ENCODE assay signal across 8 cellular contexts in the genomic region with DNA sequence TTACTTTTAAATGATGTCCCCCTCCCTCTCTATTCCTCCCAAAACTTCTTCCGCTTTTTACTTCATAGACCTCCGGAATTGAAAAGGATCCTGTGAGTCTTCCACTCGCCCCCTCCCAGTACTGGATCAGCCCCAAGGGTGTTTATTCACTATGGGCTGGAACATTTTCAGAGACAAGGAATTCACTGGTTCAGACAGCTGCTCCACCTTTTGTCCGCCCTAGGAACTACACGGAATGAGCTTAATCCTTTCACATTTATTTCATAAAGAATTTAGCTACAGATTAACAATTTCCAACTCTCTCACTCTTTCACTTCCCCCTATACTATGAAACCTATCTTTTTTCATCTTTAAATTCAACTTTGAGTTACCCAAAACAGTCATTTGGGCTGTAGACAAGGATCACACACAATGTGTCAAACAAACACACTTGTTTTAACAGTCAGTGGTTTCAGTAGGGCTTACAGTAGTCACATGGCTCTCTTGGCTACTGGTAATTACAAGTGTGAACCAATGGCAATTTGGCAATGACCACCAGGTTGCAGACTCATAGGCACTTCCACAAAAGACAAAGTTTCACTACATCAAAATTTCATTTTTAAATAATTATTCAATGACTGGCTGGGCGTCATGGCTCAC. TPM values are rescaled to one million over a fixed set of nuclear protein-coding genes. Genes with fewer than 3 reads are reported as not detected.
DNase-seq lines count a peak whose midpoint lies in the region; ATAC-seq and TF ChIP-seq lines count a peak whose summit lies in the region.

No MANE protein-coding gene starts in this region.

- no peak overlapping the region for H4K91ac ChIP-seq in neuronal stem cell (ENCODE audit: low read depth, low read length, poor library complexity)

- no peak overlapping the region for H2BK12ac ChIP-seq in neuronal stem cell (ENCODE audit: low read length)

- no peak overlapping the region for H3K14ac ChIP-seq in neuronal stem cell (ENCODE audit: low read length)

- no peak overlapping the region for H3K4me3 Mint-ChIP-seq in activated T-cell treated with anti-CD3 and anti-CD28 coated beads, Interleukin-2, amount 50 U/mL, for 24 hours

- H3K4me2 ChIP-seq in neuronal stem cell (ENCODE audit: insufficient read depth, low read length, poor library complexity, severe bottlenecking) = no peak overlapping the region

- no peak overlapping the region for H2BK15ac ChIP-seq in neuronal stem cell (ENCODE audit: low read length)

- H3K4me1 Mint-ChIP-seq in activated T-cell treated with anti-CD3 and anti-CD28 coated beads, Interleukin-2, amount 50 U/mL, for 24 hours (ENCODE audit: low read depth) = peaks cover 28% of the 10 kb centered on the region

- H3K9ac ChIP-seq in neuronal stem cell (ENCODE audit: low read depth, low read length, poor library complexity) = no peak overlapping the region

- intact Hi-C loops in body of pancreas (cut with DNase I) = no loop called here
- intact Hi-C loops in left colon (cut with DNase I, micrococcal nuclease) = no loop called here

- TF ChIP-seq CTCF in body of pancreas (IDR thresholded peaks at IDR 0.05) = peak; percentile 12 to 46 (median 35)

- H3K18ac ChIP-seq in neuronal stem cell (ENCODE audit: low read length) = no peak overlapping the region

- H3K4me1 ChIP-seq in body of pancreas (no peaks in the 10 kb centered on the region), neuronal stem cell (ENCODE audit: control insufficient read depth in 2 of 2, insufficient read depth in 1 of 2, low read depth in 1 of 2, low read length in 2 of 2) (no peaks in the 10 kb centered on the region)

- H3K4ac ChIP-seq in neuronal stem cell (ENCODE audit: low read length) = no peak overlapping the region

- no peak overlapping the region for H2AK5ac ChIP-seq in neuronal stem cell (ENCODE audit: low read depth, low read length)

- H2BK5ac ChIP-seq in neuronal stem cell (ENCODE audit: low read length) = no peak overlapping the region

- H3K27me3 Mint-ChIP-seq in activated T-cell treated with anti-CD3 and anti-CD28 coated beads, Interleukin-2, amount 50 U/mL, for 24 hours = no peaks in the 10 kb centered on the region

- no peak overlapping the region for H3K27ac ChIP-seq in body of pancreas
- H3K27ac ChIP-seq in neuronal stem cell (replicated peaks; ENCODE audit: low read length) = no peak overlapping the region

- 36 to 45% methylated on average over 6 of the region's 6 CpGs for WGBS in body of pancreas, 2 donors
- WGBS in neuronal stem cell (ENCODE audit: extremely low coverage in 2 of 2, insufficient read length in 2 of 2, insufficient replicate concordance in 1 of 2), 2 donors = no CpG with 5 or more reads among the region's 6 CpGs

- TF ChIP-seq POLR2A in body of pancreas (IDR thresholded peaks at IDR 0.05) = no peak

- H2BK120ac ChIP-seq in neuronal stem cell (ENCODE audit: low read depth, low read length) = no peak overlapping the region

- ATAC-seq in body of pancreas (peak; percentile 55), left colon (peak; percentile 70), GM19397 (IDR thresholded peaks at IDR 0.05; ENCODE audit: unreplicated experiment) (no peak)

- H3K36me3 ChIP-seq in body of pancreas (replicated peaks in 1 of 2; ENCODE audit: insufficient read depth in 1 of 2, low read depth in 2 of 2) (no peaks in the 10 kb centered on the region), neuronal stem cell (replicated peaks in 1 of 2; ENCODE audit: control insufficient read depth in 2 of 2, insufficient read depth in 2 of 2, low read length in 2 of 2) (peaks cover 0 to 78% of the 10 kb centered on the region in 2 donors)

- no peak overlapping the region for H4K8ac ChIP-seq in neuronal stem cell (ENCODE audit: low read depth, low read length)

- no peak for DNase-seq in activated T-cell treated with anti-CD3 and anti-CD28 coated beads, Interleukin-2, amount 50 U/mL, for 24 hours
- no peak for DNase-seq in activated T-cell treated with anti-CD3 and anti-CD28 coated beads, Interleukin-2, amount 50 U/mL, for 48 hours
- DNase-seq in M059J (ENCODE audit: low read depth) = peak; percentile 57
- DNase-seq in body of pancreas = peak in 2 of 4 donors; percentile 13 to 42
- peak in 1 of 2 donors; percentile 33 for DNase-seq in left colon
- DNase-seq in NCI-H187 treated with DMSO at 0.1 percent for 48 hours (lab: John Stamatoyannopoulos, UW) = no peak
- no peak for DNase-seq in neuronal stem cell (ENCODE audit: low spot score)

- H3K9me3 Mint-ChIP-seq in activated T-cell treated with anti-CD3 and anti-CD28 coated beads, Interleukin-2, amount 50 U/mL, for 24 hours = no peaks in the 10 kb centered on the region

- H3K36me3 Mint-ChIP-seq in activated T-cell treated with anti-CD3 and anti-CD28 coated beads, Interleukin-2, amount 50 U/mL, for 24 hours (ENCODE audit: low read depth) = peaks cover 62% of the 10 kb centered on the region

- no peak overlapping the region for H3K4me3 ChIP-seq in body of pancreas
- H3K4me3 ChIP-seq in neuronal stem cell (ENCODE audit: low read length in 2 of 2) = no peak overlapping the region

- H3K9me3 ChIP-seq in body of pancreas = no peaks in the 10 kb centered on the region
- H3K9me3 ChIP-seq in neuronal stem cell (replicated peaks in 1 of 2; ENCODE audit: control insufficient read depth in 2 of 2, insufficient read depth in 1 of 2, low read depth in 1 of 2, low read length in 2 of 2) = no peaks in the 10 kb centered on the region

- H3K23ac ChIP-seq in neuronal stem cell (ENCODE audit: low read depth, low read length, poor library complexity) = no peak overlapping the region

- no peak overlapping the region for H2AFZ ChIP-seq in neuronal stem cell (ENCODE audit: low read length)

- no peaks in the 10 kb centered on the region for H3K79me1 ChIP-seq in neuronal stem cell (ENCODE audit: low read depth, low read length)

- H3K27me3 ChIP-seq in body of pancreas = no peaks in the 10 kb centered on the region
- H3K27me3 ChIP-seq in neuronal stem cell (ENCODE audit: control insufficient read depth in 3 of 3, insufficient read depth in 3 of 3, low read depth in 1 of 3, low read length in 3 of 3) = no peaks in the 10 kb centered on the region

- peak overlapping the region; percentile 56 for H3K27ac Mint-ChIP-seq in activated T-cell treated with anti-CD3 and anti-CD28 coated beads, Interleukin-2, amount 50 U/mL, for 24 hours

RNA-seq across cellular contexts. Expression of gene CNIH1, which starts 20.6 kb away (rescaled TPM):
- 207 and 427 TPM in 2 replicates for total RNA-seq in M059J (2014; rRNA removed; shearing (Covaris generic))
- total RNA-seq in body of pancreas (10 to 100 TPM; 15.2 to 18.2 TPM), left colon (100 to 1,000 TPM; 103 to 105 TPM)
- polyA plus RNA-seq in neuronal stem cell (2013, experiment 1 of 2) = 141 TPM
- 128 TPM for polyA plus RNA-seq in neuronal stem cell (2013, experiment 2 of 2)

RNA-seq across cellular contexts. Expression of gene CDKN3, which starts 23.8 kb away (rescaled TPM):
- 179 and 192 TPM in 2 replicates for total RNA-seq in M059J (2014; rRNA removed; shearing (Covaris generic))
- total RNA-seq in body of pancreas = not detected
- total RNA-seq in left colon = 10 to 100 TPM in 1 of 2 donors, 1 to 10 TPM in 1; 6.3 to 12.8 TPM
- polyA plus RNA-seq in neuronal stem cell (2013, experiment 1 of 2) = 95.8 TPM
- polyA plus RNA-seq in neuronal stem cell (2013, experiment 2 of 2) = 96.2 TPM

Comparison
In these comparisons a context has a peak if more than half of its experiments do, and no peak if none do; other contexts are left out.
1. RNA of gene CNIH1, which starts 20.6 kb away (total RNA-seq): 207 to 427 TPM in M059J and 103 to 105 TPM in left colon; 15.2 to 18.2 TPM in body of pancreas; every median in the first group is over 4 times any median in the second.
2. RNA of gene CDKN3, which starts 23.8 kb away (total RNA-seq): 179 to 192 TPM in M059J; 6.3 to 12.8 TPM in left colon and not detected in body of pancreas; every median in the first group is over 10 times any median in the second.